24 cellular contexts compared by ENCODE assay signal in the genomic region with DNA sequence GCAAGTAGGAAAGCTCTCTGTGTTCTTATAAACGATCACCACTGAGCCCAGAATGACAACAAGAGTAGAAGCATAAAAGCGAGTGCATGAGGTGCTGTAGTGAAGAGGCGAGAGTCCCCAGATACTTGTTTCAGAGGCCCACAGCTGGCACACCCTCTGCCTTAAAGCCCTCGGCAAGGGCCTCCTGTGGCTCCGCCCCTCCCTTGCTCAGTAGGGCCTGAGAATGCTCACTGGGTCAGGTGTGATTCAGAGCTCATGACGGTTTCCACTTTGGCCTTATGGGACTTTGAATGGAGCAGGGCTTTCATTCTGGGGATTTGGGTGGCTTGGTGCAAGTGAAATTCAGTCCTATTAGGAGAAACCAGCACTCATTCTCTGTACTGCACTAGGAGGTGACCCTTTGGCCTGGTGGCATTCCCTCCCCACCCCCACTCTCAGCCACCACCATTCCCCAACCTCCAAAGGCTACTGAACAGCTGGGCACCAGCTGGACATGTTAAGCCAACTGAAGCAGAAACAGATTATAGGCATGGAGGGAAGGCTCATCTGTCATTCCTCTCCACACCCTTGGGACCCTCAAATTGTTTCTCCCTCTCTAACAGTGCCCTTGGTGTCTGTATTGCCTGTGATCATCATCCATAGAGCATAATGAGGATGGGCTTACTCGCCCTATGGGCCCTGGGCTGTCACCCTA.
DNase-seq lines count a peak whose midpoint lies in the region; ATAC-seq and TF ChIP-seq lines count a peak whose summit lies in the region.
"Had no signal": no experiment of that assay in that cellular context is flagged by ENCODE, and none has a peak within 500 bp of the region (broad histone marks: within the 10 kb centered on the region; RNA-seq: fewer than 3 reads in every experiment).

No MANE protein-coding gene starts in this region.

- no peaks in the 10 kb centered on the region for H3K9me3 ChIP-seq in SJCRH30 (replicated peaks)
- H3K9me3 ChIP-seq: ovary, Peyer's patch had no signal

- peak overlapping the region in 1 of 3 experiments; percentile 9 for H3K4me3 Mint-ChIP-seq in nephron
- H3K4me3 Mint-ChIP-seq in activated T-helper 17 cell treated with anti-CD3 and anti-CD28 coated beads, Interleukin-2, amount 50 U/mL, for 72 hours, result no peak overlapping the region
- H3K4me3 Mint-ChIP-seq: activated B cell treated with CpG ODN at 0.5 μM for 24 hours; activated CD8-positive, alpha-beta T cell treated with anti-CD3 and anti-CD28 coated beads for 36 hours; CD8-positive, alpha-beta memory T cell; dendritic cell treated with granulocyte-macrophage colony-stimulating factor and Interleukin-4, amounts not matched to agents 40 ng/mL and 50 ng/mL, for 4 days; memory B cell; naive B cell had no signal

- H3K27me3 Mint-ChIP-seq in nephron (ENCODE audit: low read depth), result no peaks in the 10 kb centered on the region
- H3K27me3 Mint-ChIP-seq in activated T-helper 17 cell treated with anti-CD3 and anti-CD28 coated beads, Interleukin-2, amount 50 U/mL, for 72 hours, result peaks cover 35% of the 10 kb centered on the region
- H3K27me3 Mint-ChIP-seq: dendritic cell treated with granulocyte-macrophage colony-stimulating factor and Interleukin-4, amounts not matched to agents 40 ng/mL and 50 ng/mL, for 4 days; naive B cell had no signal

- peak overlapping the region; percentile 83 for H3K27ac ChIP-seq in SJCRH30
- H3K27ac ChIP-seq in dorsolateral prefrontal cortex, result no peak overlapping the region
- H3K27ac ChIP-seq: epithelial cell of prostate, ovary, Peyer's patch had no signal

- peaks cover 5% of the 10 kb centered on the region for H3K9me3 Mint-ChIP-seq in nephron
- H3K9me3 Mint-ChIP-seq in activated T-helper 17 cell treated with anti-CD3 and anti-CD28 coated beads, Interleukin-2, amount 50 U/mL, for 72 hours, result no peaks in the 10 kb centered on the region
- H3K9me3 Mint-ChIP-seq: activated B cell treated with CpG ODN at 0.5 μM for 24 hours; activated CD8-positive, alpha-beta T cell treated with anti-CD3 and anti-CD28 coated beads for 36 hours; dendritic cell treated with granulocyte-macrophage colony-stimulating factor and Interleukin-4, amounts not matched to agents 40 ng/mL and 50 ng/mL, for 4 days; naive B cell had no signal

- peak overlapping the region; percentile 37 to 92 (median 92) for H3K27ac Mint-ChIP-seq in nephron
- H3K27ac Mint-ChIP-seq in activated T-helper 17 cell treated with anti-CD3 and anti-CD28 coated beads, Interleukin-2, amount 50 U/mL, for 72 hours, result no peak overlapping the region
- H3K27ac Mint-ChIP-seq: activated B cell treated with CpG ODN at 0.5 μM for 24 hours; activated CD8-positive, alpha-beta T cell treated with anti-CD3 and anti-CD28 coated beads for 36 hours; CD8-positive, alpha-beta memory T cell; dendritic cell treated with granulocyte-macrophage colony-stimulating factor and Interleukin-4, amounts not matched to agents 40 ng/mL and 50 ng/mL, for 4 days; memory B cell; naive B cell had no signal

- H3K4me1 Mint-ChIP-seq in nephron, result peaks cover 18% of the 10 kb centered on the region
- no peaks in the 10 kb centered on the region for H3K4me1 Mint-ChIP-seq in activated T-helper 17 cell treated with anti-CD3 and anti-CD28 coated beads, Interleukin-2, amount 50 U/mL, for 72 hours
- H3K4me1 Mint-ChIP-seq: activated B cell treated with CpG ODN at 0.5 μM for 24 hours; CD8-positive, alpha-beta memory T cell; memory B cell; naive B cell had no signal

- TF ChIP-seq CTCF in nephron (IDR thresholded peaks at IDR 0.05; ENCODE audit: unreplicated experiment in 3 of 3) (no peak), dorsolateral prefrontal cortex (IDR thresholded peaks at IDR 0.05 in 54 of 56, conservative IDR thresholded peaks at IDR 0.05 in 2 of 56; ENCODE audit: low read depth in 1 of 56, partially characterized antibody in 56 of 56) (no peak)

- H3K36me3 Mint-ChIP-seq in nephron (ENCODE audit: low read depth), result peaks cover 69% of the 10 kb centered on the region
- H3K36me3 Mint-ChIP-seq in activated T-helper 17 cell treated with anti-CD3 and anti-CD28 coated beads, Interleukin-2, amount 50 U/mL, for 72 hours (ENCODE audit: low read depth), result no peaks in the 10 kb centered on the region
- H3K36me3 Mint-ChIP-seq: memory B cell had no signal

- H3K4me3 ChIP-seq in SJCRH30, result no peak overlapping the region
- no peak overlapping the region for H3K4me3 ChIP-seq in dorsolateral prefrontal cortex
- H3K4me3 ChIP-seq: ovary, Peyer's patch had no signal

- peaks cover 19% of the 10 kb centered on the region for H3K4me1 ChIP-seq in SJCRH30
- H3K4me1 ChIP-seq: Peyer's patch had no signal

- H3K36me3 ChIP-seq in SJCRH30, result no peaks in the 10 kb centered on the region
- H3K36me3 ChIP-seq: ovary had no signal

- intact Hi-C loops in dorsolateral prefrontal cortex (cut with DNase I), result no loop called here

- DNase-seq in DMS79 (lab: John Stamatoyannopoulos, UW) (peak; percentile 39), SJCRH30 (peak; percentile 59 to 72), dorsolateral prefrontal cortex (no peak)
- DNase-seq in activated CD8-positive, alpha-beta memory T cell treated with anti-CD3 and anti-CD28 coated beads, Interleukin-2, amount 50 U/mL, for 4 hours, result no peak
- DNase-seq: activated B cell treated with CpG ODN at 0.5 μM for 24 hours; activated CD8-positive, alpha-beta T cell treated with anti-CD3 and anti-CD28 coated beads for 36 hours; activated naive CD4-positive, alpha-beta T cell treated with Interleukin-2 at 50 U/mL for 16 hours; activated T-cell treated with anti-CD3 and anti-CD28 coated beads, Interleukin-2, amount 50 U/mL, for 1 hour; amygdala; CD8-positive, alpha-beta memory T cell; kidney; naive B cell; NK-92 treated with Interleukin-12 subunit alpha and Interleukin-12 subunit beta, amount 100 ng/mL, for 24 hours; ovary; Peyer's patch; stimulated activated CD4-positive, alpha-beta T cell treated with anti-CD3 and anti-CD28 coated beads, Interleukin-15, amount 100 ng/mL, for 24 hours; T-helper 2 cell had no signal

- ATAC-seq in GM18868 (IDR thresholded peaks at IDR 0.05; ENCODE audit: unreplicated experiment), result peak; percentile 40
- ATAC-seq in activated T-helper 17 cell treated with anti-CD3 and anti-CD28 coated beads, Interleukin-2, amount 50 U/mL, for 72 hours (replicated peaks), result no peak
- ATAC-seq: activated CD8-positive, alpha-beta T cell treated with anti-CD3 and anti-CD28 coated beads for 36 hours; HepG2 had no signal

- H3K27me3 ChIP-seq in SJCRH30 (no peaks in the 10 kb centered on the region), dorsolateral prefrontal cortex (no peaks in the 10 kb centered on the region)
- H3K27me3 ChIP-seq: Peyer's patch had no signal

Comparison
In these comparisons a context has a peak if more than half of its experiments do, and no peak if none do; other contexts are left out.
1. DNase-seq: peak in DMS79 (single experiment) and SJCRH30 (2 of 2); none in activated CD8-positive, alpha-beta memory T cell treated with anti-CD3 and anti-CD28 coated beads, Interleukin-2, amount 50 U/mL, for 4 hours (single experiment) and dorsolateral prefrontal cortex (0 of 10).